In genomic region chr12:12008931-12009611, GRCh38 we compare ENCODE assay signal across 8 cellular contexts.
DNase-seq lines count a peak whose midpoint lies in the region; ATAC-seq and TF ChIP-seq lines count a peak whose summit lies in the region.

No MANE protein-coding gene starts in this region.

- H3K9me3 ChIP-seq in A673 (ENCODE audit: low read depth, low read length, poor library complexity, severe bottlenecking): no peaks in the 10 kb centered on the region

- ATAC-seq in GM18868 (IDR thresholded peaks at IDR 0.05; ENCODE audit: unreplicated experiment) (peak; percentile 61), HG03108 (IDR thresholded peaks at IDR 0.05; ENCODE audit: unreplicated experiment) (peak; percentile 45), esophagus mucosa (peak; percentile 62), GM19455 (IDR thresholded peaks at IDR 0.05; ENCODE audit: unreplicated experiment) (no peak)

- BruUV-seq in A673 (replicated peaks; lab: Mats Ljungman, UMichigan): no TSS peak

- intact Hi-C loops in A673 (cut with micrococcal nuclease; ENCODE audit: unreplicated experiment): no loop called here

- H3K27me3 ChIP-seq in A673 (replicated peaks; ENCODE audit: insufficient read depth, low read depth, low read length, poor library complexity): no peaks in the 10 kb centered on the region

- DNase-seq in A673 (ENCODE audit: low spot score) (peak; percentile 73), NCI-H2107 treated with DMSO at 0.1 percent for 48 hours (lab: John Stamatoyannopoulos, UW; ENCODE audit: unreplicated experiment) (peak; percentile 98)
- peak; percentile 65 for DNase-seq in activated CD4-positive, alpha-beta T cell treated with anti-CD3 and anti-CD28 coated beads for 48 hours
- DNase-seq in stimulated activated CD4-positive, alpha-beta T cell treated with anti-CD3 and anti-CD28 coated beads, Interleukin-4, amount 100 ng/mL, for 1 hour: peak; percentile 38

- H3K36me3 ChIP-seq in A673 (ENCODE audit: insufficient read depth, low read length, poor library complexity, severe bottlenecking): no peaks in the 10 kb centered on the region

- POLR2A ChIA-PET in A673 (lab: Charles Lee; ENCODE audit: low non-redundant PET): no interaction called here

- H3K4me1 ChIP-seq in A673 (ENCODE audit: insufficient read depth, low read length, poor library complexity, severe bottlenecking): peaks cover 30% of the 10 kb centered on the region

- CTCF ChIA-PET in A673 (lab: Charles Lee): interaction anchor here (0.6 to 1.0 kb wide), 2 partner anchors 232 to 428 kb away, joined by 3 to 12 read pairs; no protein-coding TSS in a partner anchor

- TF ChIP-seq CTCF in A673 (conservative IDR thresholded peaks at IDR 0.05; ENCODE audit: low read depth, low read length): peak; percentile 47

- peak overlapping the region; percentile 57 for H3K27ac ChIP-seq in A673 (ENCODE audit: low read depth, low read length, poor library complexity, severe bottlenecking)

- no peak overlapping the region for H3K4me3 ChIP-seq in A673 (ENCODE audit: low read depth, low read length, poor library complexity, severe bottlenecking)

Comparison
In these comparisons a context has a peak if more than half of its experiments do, and no peak if none do; other contexts are left out.
1. DNase-seq: peak in every context shown above with its lines; median percentile 98 in NCI-H2107 treated with DMSO at 0.1 percent for 48 hours; 73 in A673; 65 in activated CD4-positive, alpha-beta T cell treated with anti-CD3 and anti-CD28 coated beads for 48 hours; 38 in stimulated activated CD4-positive, alpha-beta T cell treated with anti-CD3 and anti-CD28 coated beads, Interleukin-4, amount 100 ng/mL, for 1 hour.